8 cellular contexts compared by ENCODE assay signal in genomic region chr17:17235212-17236174, GRCh38. TPM values are rescaled to one million over a fixed set of nuclear protein-coding genes. Genes with fewer than 3 reads are reported as not detected.
DNase-seq lines count a peak whose midpoint lies in the region; ATAC-seq and TF ChIP-seq lines count a peak whose summit lies in the region.

No MANE protein-coding gene starts in this region.

- TF ChIP-seq POLR2A in sigmoid colon (IDR thresholded peaks at IDR 0.05), result no peak

- H3K27me3 Mint-ChIP-seq in WTC11 (ENCODE audit: low read depth), result no peaks in the 10 kb centered on the region

- no peaks in the 10 kb centered on the region for H3K9me3 Mint-ChIP-seq in WTC11

- peaks cover 0 to 36% (median 29%) of the 10 kb centered on the region in 4 donors for H3K4me1 ChIP-seq in sigmoid colon

- intact Hi-C loops in Right ventricle myocardium superior (cut with DNase I) (loop anchor here (2.0 to 10.0 kb wide), 2 partner anchors 45 to 231 kb away; partner anchors contain the start of gene COPS3), cardiac septum (cut with DNase I) (loop anchor here (2.0 to 10.0 kb wide), 3 partner anchors 83 to 701 kb away; no protein-coding TSS in a partner anchor), head of caudate nucleus (cut with DNase I) (loop anchor here (2.0 kb wide), 1 partner anchor 45 kb away; the partner anchor contains the start of gene COPS3), sigmoid colon (cut with DNase I) (loop anchor here (1.0 to 5.0 kb wide), 5 partner anchors 29 to 233 kb away; partner anchors contain the start of genes COPS3 and PLD6)

- H3K4me3 Mint-ChIP-seq in WTC11, result peak overlapping the region; percentile 92

- POLR2A ChIA-PET in WTC11 (lab: Charles Lee), result no interaction called here

- no peaks in the 10 kb centered on the region for H3K27me3 ChIP-seq in sigmoid colon

- H3K27ac Mint-ChIP-seq in WTC11, result no peak overlapping the region

- H3K36me3 ChIP-seq in sigmoid colon, result peaks cover 0 to 25% (median 21%) of the 10 kb centered on the region in 4 donors

- no peaks in the 10 kb centered on the region for H3K9me3 ChIP-seq in sigmoid colon

- 67 to 72% methylated on average over 19 of the region's 19 CpGs for WGBS in sigmoid colon, 2 donors

- peaks cover 21% of the 10 kb centered on the region for H3K4me1 Mint-ChIP-seq in WTC11

- peak overlapping the region; percentile 95 to 100 (median 100) for H3K4me3 ChIP-seq in sigmoid colon

- TF ChIP-seq CTCF in WTC11 (IDR thresholded peaks at IDR 0.05) (no peak), sigmoid colon (IDR thresholded peaks at IDR 0.05) (no peak)

- DNase-seq in Right ventricle myocardium superior (no peak), cardiac septum (ENCODE audit: low spot score) (no peak), WTC11 (ENCODE audit: low spot score) (no peak), head of caudate nucleus (peak in 28 of 42 donors; percentile 21 to 81 (median 52)), sigmoid colon (no peak), LoVo (ENCODE audit: low spot score) (no peak), Kasumi-1 (lab: John Stamatoyannopoulos, UW) (no peak)

- CTCF ChIA-PET in WTC11 (lab: Charles Lee), result interaction anchor here (0.6 to 1.4 kb wide), 3 partner anchors 34 to 208 kb away, joined by 3 to 5 read pairs (median 3); no protein-coding TSS in a partner anchor

- H3K36me3 Mint-ChIP-seq in WTC11, result peaks cover 15% of the 10 kb centered on the region

- TF ChIP-seq EP300 in sigmoid colon (IDR thresholded peaks at IDR 0.05), result no peak

- peak; percentile 1 for ATAC-seq in Right ventricle myocardium superior (ENCODE audit: poor library complexity)
- ATAC-seq in WTC11, result no peak
- ATAC-seq in GM21619 (IDR thresholded peaks at IDR 0.05; ENCODE audit: unreplicated experiment), result no peak

- peak overlapping the region; percentile 94 to 98 (median 94) for H3K27ac ChIP-seq in sigmoid colon

TF ChIP-seq in WTC11, 78 proteins besides CTCF, POLR2A, EP300 and RAD21:
- TF ChIP-seq ZBTB21 (CRISPR knock-in tag; IDR thresholded peaks at IDR 0.05; ENCODE audit: borderline replicate concordance), result no peak

RNA-seq across cellular contexts. Expression of gene FLCN, which starts 1.5 kb away (rescaled TPM):
- total RNA-seq in Right ventricle myocardium superior (52.3 TPM), cardiac septum (36.1 TPM), WTC11 (2021) (40.8 to 42.4 TPM (median 42.3 TPM) in 3 replicates), sigmoid colon (100 to 1,000 TPM in 2 of 4 donors, 10 to 100 TPM in 2; 41.5 to 122 (median 78.7) TPM)
- polyA plus RNA-seq in sigmoid colon, result 10 to 100 TPM; 10.8 to 28.6 (median 13.4) TPM

RNA-seq across cellular contexts. Expression of gene PLD6, which starts 29.4 kb away (rescaled TPM):
- total RNA-seq in Right ventricle myocardium superior (10.2 TPM), cardiac septum (1.4 TPM), WTC11 (2021) (1.2 to 2.6 TPM (median 2.6 TPM) in 3 replicates), sigmoid colon (10 to 100 TPM in 2 of 4 donors, 1 to 10 TPM in 2; 7.7 to 15.3 (median 10.2) TPM)
- polyA plus RNA-seq in sigmoid colon, result 1 to 10 TPM in 2 of 3 donors, not detected in 1; 1.2 to 2.8 TPM

RNA-seq across cellular contexts. Expression of gene COPS3, which starts 45.6 kb away (rescaled TPM):
- total RNA-seq in Right ventricle myocardium superior, result 72.9 TPM
- total RNA-seq in cardiac septum, result 64.0 TPM
- 71.6 to 78.3 TPM (median 74.8 TPM) in 3 replicates for total RNA-seq in WTC11 (2021)
- total RNA-seq in sigmoid colon, result 100 to 1,000 TPM in 1 of 4 donors, 10 to 100 TPM in 3; 56.8 to 105 (median 72.7) TPM
- 10 to 100 TPM; 44.6 to 50.5 (median 48.3) TPM for polyA plus RNA-seq in sigmoid colon

Comparison
In these comparisons a context has a peak if more than half of its experiments do, and no peak if none do; other contexts are left out.
1. DNase-seq: peak in head of caudate nucleus (28 of 42); none in Right ventricle myocardium superior (single experiment), cardiac septum (single experiment), WTC11 (single experiment), sigmoid colon (single experiment), LoVo (single experiment) and Kasumi-1 (0 of 2).